In genomic region chr21:17789660-17790059, GRCh38 we compare ENCODE assay signal across 16 cellular contexts. TPM values are rescaled to one million over a fixed set of nuclear protein-coding genes. Genes with fewer than 3 reads are reported as not detected.
DNase-seq lines count a peak whose midpoint lies in the region; ATAC-seq and TF ChIP-seq lines count a peak whose summit lies in the region.
"Had no signal": no experiment of that assay in that cellular context is flagged by ENCODE, and none has a peak within 500 bp of the region (broad histone marks: within the 10 kb centered on the region; RNA-seq: fewer than 3 reads in every experiment).

No MANE protein-coding gene starts in this region.

- H3K4me1 ChIP-seq in MM.1S (ENCODE audit: low read length) = peaks cover 63% of the 10 kb centered on the region

- intact Hi-C loops in activated T-helper 2 cell treated with anti-CD3 and anti-CD28 coated beads, Interferon-gamma antibody, Interleukin-2, Interleukin-4, amounts not matched to agents 10 μg/mL and 5 μg/mL and 100 μg/mL, durations not matched to agents 14 hours and 24 hours and 36 hours (cut with micrococcal nuclease) = loop anchor here (5.0 kb wide), 1 partner anchor 297 kb away; no protein-coding TSS in a partner anchor

- H3K27ac Mint-ChIP-seq in activated naive CD4-positive, alpha-beta T cell treated with anti-CD3 and anti-CD28 coated beads, Interleukin-2, amount 50 U/mL, for 24 hours = peak overlapping the region; percentile 44
- H3K27ac Mint-ChIP-seq in activated naive CD4-positive, alpha-beta T cell treated with anti-CD3 and anti-CD28 coated beads, Interleukin-2, amount 50 U/mL, for 72 hours = peak overlapping the region in 1 of 2 donors; percentile 47
- H3K27ac Mint-ChIP-seq in activated T-helper 2 cell treated with anti-CD3 and anti-CD28 coated beads, Interferon-gamma antibody, Interleukin-2, Interleukin-4, amounts not matched to agents 10 μg/mL and 5 μg/mL and 100 μg/mL, durations not matched to agents 14 hours and 24 hours and 36 hours = peak overlapping the region; percentile 31
- H3K27ac Mint-ChIP-seq in stimulated activated naive CD8-positive, alpha-beta T cell treated with anti-CD3 and anti-CD28 coated beads, Interleukin-15, Interleukin-2, amounts not matched to agents 100 ng/mL and 50 ng/mL, for 24 hours = peak overlapping the region; percentile 66
- H3K27ac Mint-ChIP-seq: dendritic cell treated with granulocyte-macrophage colony-stimulating factor and Interleukin-4, amounts not matched to agents 40 ng/mL and 50 ng/mL, for 4 days had no signal

- H3K9ac ChIP-seq in MM.1S (ENCODE audit: low read length) = peak overlapping the region; percentile 48
- H3K9ac ChIP-seq: GM23248 had no signal

- no peaks in the 10 kb centered on the region for H3K27me3 ChIP-seq in MM.1S (replicated peaks; ENCODE audit: insufficient read depth, low read length)
- H3K27me3 ChIP-seq: esophagus muscularis mucosa had no signal

- no peak overlapping the region for H2AFZ ChIP-seq in MM.1S (ENCODE audit: low read length)
- H2AFZ ChIP-seq: GM23248 had no signal

- H4K20me1 ChIP-seq in MM.1S (ENCODE audit: insufficient read depth, low read length) = no peaks in the 10 kb centered on the region

- H3K4me2 ChIP-seq in MM.1S (ENCODE audit: low read depth, low read length) = peak overlapping the region; percentile 83

- H3K9me3 Mint-ChIP-seq in activated naive CD4-positive, alpha-beta T cell treated with anti-CD3 and anti-CD28 coated beads, Interleukin-2, amount 50 U/mL, for 24 hours = no peaks in the 10 kb centered on the region
- no peaks in the 10 kb centered on the region for H3K9me3 Mint-ChIP-seq in activated naive CD4-positive, alpha-beta T cell treated with anti-CD3 and anti-CD28 coated beads, Interleukin-2, amount 50 U/mL, for 72 hours
- peaks cover 7% of the 10 kb centered on the region for H3K9me3 Mint-ChIP-seq in activated T-helper 2 cell treated with anti-CD3 and anti-CD28 coated beads, Interferon-gamma antibody, Interleukin-2, Interleukin-4, amounts not matched to agents 10 μg/mL and 5 μg/mL and 100 μg/mL, durations not matched to agents 14 hours and 24 hours and 36 hours
- no peaks in the 10 kb centered on the region for H3K9me3 Mint-ChIP-seq in stimulated activated naive CD8-positive, alpha-beta T cell treated with anti-CD3 and anti-CD28 coated beads, Interleukin-15, Interleukin-2, amounts not matched to agents 100 ng/mL and 50 ng/mL, for 24 hours
- H3K9me3 Mint-ChIP-seq: dendritic cell treated with granulocyte-macrophage colony-stimulating factor and Interleukin-4, amounts not matched to agents 40 ng/mL and 50 ng/mL, for 4 days had no signal

- no peak for ATAC-seq in activated naive CD4-positive, alpha-beta T cell treated with anti-CD3 and anti-CD28 coated beads, Interleukin-2, amount 50 U/mL, for 72 hours

- H3F3A ChIP-seq in MM.1S (ENCODE audit: insufficient read depth, low read length) = peaks cover 58% of the 10 kb centered on the region

- peaks cover 26% of the 10 kb centered on the region for H3K36me3 Mint-ChIP-seq in activated naive CD4-positive, alpha-beta T cell treated with anti-CD3 and anti-CD28 coated beads, Interleukin-2, amount 50 U/mL, for 24 hours
- H3K36me3 Mint-ChIP-seq in activated naive CD4-positive, alpha-beta T cell treated with anti-CD3 and anti-CD28 coated beads, Interleukin-2, amount 50 U/mL, for 72 hours = peaks cover 15 to 29% of the 10 kb centered on the region in 2 donors
- H3K36me3 Mint-ChIP-seq in activated T-helper 2 cell treated with anti-CD3 and anti-CD28 coated beads, Interferon-gamma antibody, Interleukin-2, Interleukin-4, amounts not matched to agents 10 μg/mL and 5 μg/mL and 100 μg/mL, durations not matched to agents 14 hours and 24 hours and 36 hours (ENCODE audit: low read depth) = peaks cover 56% of the 10 kb centered on the region
- H3K36me3 Mint-ChIP-seq in stimulated activated naive CD8-positive, alpha-beta T cell treated with anti-CD3 and anti-CD28 coated beads, Interleukin-15, Interleukin-2, amounts not matched to agents 100 ng/mL and 50 ng/mL, for 24 hours (ENCODE audit: low read depth) = peaks cover 64% of the 10 kb centered on the region

- H3K9me2 ChIP-seq in MM.1S (replicated peaks; ENCODE audit: insufficient read depth, low read length) = no peaks in the 10 kb centered on the region

- DNase-seq in activated naive CD4-positive, alpha-beta T cell treated with anti-CD3 and anti-CD28 coated beads, Interleukin-2, amount 50 U/mL, for 72 hours (ENCODE audit: low spot score in 2 of 2) = no peak
- DNase-seq in MM.1S = peak; percentile 42
- no peak for DNase-seq in activated T-helper 2 cell treated with anti-CD3 and anti-CD28 coated beads, Interferon-gamma antibody, Interleukin-2, Interleukin-4, amounts not matched to agents 10 μg/mL and 5 μg/mL and 100 μg/mL, durations not matched to agents 14 hours and 24 hours and 36 hours (ENCODE audit: low spot score)
- no peak for DNase-seq in GDM1 (lab: John Stamatoyannopoulos, UW)
- no peak for DNase-seq in cortex of kidney (lab: John Stamatoyannopoulos, UW)
- DNase-seq in iPS-NIHi11 (ENCODE audit: low spot score) = no peak
- DNase-seq: DMS153; glutamatergic neuron; GM23248; NCI-H2081; retina; stimulated activated CD4-positive, alpha-beta T cell treated with anti-CD3 and anti-CD28 coated beads, Interleukin-15, amount 100 ng/mL, for 24 hours had no signal

- H3K9me3 ChIP-seq in MM.1S (replicated peaks; ENCODE audit: insufficient read depth, low read length) = no peaks in the 10 kb centered on the region
- H3K9me3 ChIP-seq: esophagus muscularis mucosa had no signal

- TF ChIP-seq CTCF in MM.1S (IDR thresholded peaks at IDR 0.05; ENCODE audit: low read length) = no peak

- H3K4me3 Mint-ChIP-seq in activated naive CD4-positive, alpha-beta T cell treated with anti-CD3 and anti-CD28 coated beads, Interleukin-2, amount 50 U/mL, for 24 hours = peak overlapping the region; percentile 48
- H3K4me3 Mint-ChIP-seq in activated T-helper 2 cell treated with anti-CD3 and anti-CD28 coated beads, Interferon-gamma antibody, Interleukin-2, Interleukin-4, amounts not matched to agents 10 μg/mL and 5 μg/mL and 100 μg/mL, durations not matched to agents 14 hours and 24 hours and 36 hours (ENCODE audit: low read depth) = peak overlapping the region; percentile 49
- H3K4me3 Mint-ChIP-seq in stimulated activated naive CD8-positive, alpha-beta T cell treated with anti-CD3 and anti-CD28 coated beads, Interleukin-15, Interleukin-2, amounts not matched to agents 100 ng/mL and 50 ng/mL, for 24 hours = peak overlapping the region; percentile 64
- H3K4me3 Mint-ChIP-seq: dendritic cell treated with granulocyte-macrophage colony-stimulating factor and Interleukin-4, amounts not matched to agents 40 ng/mL and 50 ng/mL, for 4 days had no signal

- peaks cover 3% of the 10 kb centered on the region for H3K36me3 ChIP-seq in MM.1S (replicated peaks; ENCODE audit: insufficient read depth, low read length)

- H3K27me3 Mint-ChIP-seq in activated naive CD4-positive, alpha-beta T cell treated with anti-CD3 and anti-CD28 coated beads, Interleukin-2, amount 50 U/mL, for 24 hours = no peaks in the 10 kb centered on the region
- H3K27me3 Mint-ChIP-seq in activated T-helper 2 cell treated with anti-CD3 and anti-CD28 coated beads, Interferon-gamma antibody, Interleukin-2, Interleukin-4, amounts not matched to agents 10 μg/mL and 5 μg/mL and 100 μg/mL, durations not matched to agents 14 hours and 24 hours and 36 hours (ENCODE audit: low read depth) = no peaks in the 10 kb centered on the region
- no peaks in the 10 kb centered on the region for H3K27me3 Mint-ChIP-seq in stimulated activated naive CD8-positive, alpha-beta T cell treated with anti-CD3 and anti-CD28 coated beads, Interleukin-15, Interleukin-2, amounts not matched to agents 100 ng/mL and 50 ng/mL, for 24 hours
- H3K27me3 Mint-ChIP-seq: dendritic cell treated with granulocyte-macrophage colony-stimulating factor and Interleukin-4, amounts not matched to agents 40 ng/mL and 50 ng/mL, for 4 days had no signal

- peaks cover 94% of the 10 kb centered on the region for H3K4me1 Mint-ChIP-seq in activated naive CD4-positive, alpha-beta T cell treated with anti-CD3 and anti-CD28 coated beads, Interleukin-2, amount 50 U/mL, for 24 hours
- H3K4me1 Mint-ChIP-seq in activated T-helper 2 cell treated with anti-CD3 and anti-CD28 coated beads, Interferon-gamma antibody, Interleukin-2, Interleukin-4, amounts not matched to agents 10 μg/mL and 5 μg/mL and 100 μg/mL, durations not matched to agents 14 hours and 24 hours and 36 hours (ENCODE audit: low read depth) = peaks cover 78% of the 10 kb centered on the region
- H3K4me1 Mint-ChIP-seq in stimulated activated naive CD8-positive, alpha-beta T cell treated with anti-CD3 and anti-CD28 coated beads, Interleukin-15, Interleukin-2, amounts not matched to agents 100 ng/mL and 50 ng/mL, for 24 hours (ENCODE audit: low read depth) = peaks cover 97% of the 10 kb centered on the region

- H3K79me2 ChIP-seq in MM.1S (ENCODE audit: low read length) = peaks cover 77% of the 10 kb centered on the region

- peak overlapping the region; percentile 48 for H3K4me3 ChIP-seq in MM.1S (ENCODE audit: low read length)
- H3K4me3 ChIP-seq: esophagus muscularis mucosa, GM23248 had no signal

- peak overlapping the region; percentile 82 for H3K27ac ChIP-seq in MM.1S (ENCODE audit: low read length)
- H3K27ac ChIP-seq: esophagus muscularis mucosa, GM23248 had no signal

RNA-seq across cellular contexts. Expression of gene C21orf91, which starts 29.5 kb away (rescaled TPM):
- total RNA-seq in activated naive CD4-positive, alpha-beta T cell treated with anti-CD3 and anti-CD28 coated beads, Interleukin-2, amount 50 U/mL, for 72 hours = 10 to 100 TPM; 14.4 to 24.4 TPM
- 22.5 and 27.0 TPM in 2 replicates for total RNA-seq in activated T-helper 2 cell treated with anti-CD3 and anti-CD28 coated beads, Interferon-gamma antibody, Interleukin-2, Interleukin-4, amounts not matched to agents 10 μg/mL and 5 μg/mL and 100 μg/mL, durations not matched to agents 14 hours and 24 hours and 36 hours
